ENCODE assay signal across 26 cellular contexts in genomic region chr12:26037615-26038180, GRCh38.
DNase-seq lines count a peak whose midpoint lies in the region; ATAC-seq and TF ChIP-seq lines count a peak whose summit lies in the region.
"Had no signal": no experiment of that assay in that cellular context is flagged by ENCODE, and none has a peak within 500 bp of the region (broad histone marks: within the 10 kb centered on the region; RNA-seq: fewer than 3 reads in every experiment).

No MANE protein-coding gene starts in this region.

- intact Hi-C loops in body of pancreas (cut with DNase I), result no loop called here
- intact Hi-C loops in upper lobe of right lung (cut with DNase I), result no loop called here
- intact Hi-C loops in esophagus squamous epithelium (cut with DNase I), result no loop called here

- no peaks in the 10 kb centered on the region for H3K9me3 Mint-ChIP-seq in memory B cell
- no peaks in the 10 kb centered on the region for H3K9me3 Mint-ChIP-seq in activated T-cell treated with anti-CD3 and anti-CD28 coated beads, Interleukin-2, amount 50 U/mL, for 72 hours
- H3K9me3 Mint-ChIP-seq: activated T-cell treated with anti-CD3 and anti-CD28 coated beads, Interleukin-2, amount 50 U/mL, for 4 hours; naive B cell; T-helper 1 cell treated with Interleukin-12 subunit alpha and Interleukin-12 subunit beta and Interleukin-4 antibody, amounts not matched to agents 30 μg/mL and 1 μg/mL, for 36 hours had no signal

- H3K4me1 ChIP-seq in body of pancreas (peaks cover 25% of the 10 kb centered on the region), upper lobe of right lung (peaks cover 7% of the 10 kb centered on the region), esophagus squamous epithelium (peaks cover 0 to 27% (median 3%) of the 10 kb centered on the region in 3 donors)
- H3K4me1 ChIP-seq: right lobe of liver had no signal

- no peaks in the 10 kb centered on the region for H3K36me3 Mint-ChIP-seq in memory B cell
- H3K36me3 Mint-ChIP-seq in activated T-cell treated with anti-CD3 and anti-CD28 coated beads, Interleukin-2, amount 50 U/mL, for 72 hours (ENCODE audit: insufficient read depth in 2 of 2), result no peaks in the 10 kb centered on the region
- H3K36me3 Mint-ChIP-seq: naive B cell had no signal

- H3K4me1 Mint-ChIP-seq in memory B cell, result no peaks in the 10 kb centered on the region
- H3K4me1 Mint-ChIP-seq in activated T-cell treated with anti-CD3 and anti-CD28 coated beads, Interleukin-2, amount 50 U/mL, for 72 hours (ENCODE audit: low read depth), result no peaks in the 10 kb centered on the region
- H3K4me1 Mint-ChIP-seq: naive B cell had no signal

- no peak for TF ChIP-seq CTCF in NB4 (IDR thresholded peaks at IDR 0.05; ENCODE audit: low read depth, low read length)
- no peak for TF ChIP-seq CTCF in body of pancreas (IDR thresholded peaks at IDR 0.05)
- TF ChIP-seq CTCF in upper lobe of right lung (IDR thresholded peaks at IDR 0.05), result no peak
- TF ChIP-seq CTCF in esophagus squamous epithelium (IDR thresholded peaks at IDR 0.05), result no peak

- no peaks in the 10 kb centered on the region for H3K27me3 Mint-ChIP-seq in memory B cell
- no peaks in the 10 kb centered on the region for H3K27me3 Mint-ChIP-seq in activated T-cell treated with anti-CD3 and anti-CD28 coated beads, Interleukin-2, amount 50 U/mL, for 72 hours (ENCODE audit: low read depth)

- 17 to 19% methylated on average over 2 of the region's 2 CpGs for WGBS in body of pancreas, 2 donors
- 83 to 92% methylated on average over 2 of the region's 2 CpGs for WGBS in esophagus squamous epithelium, 2 donors

- H3K4me3 ChIP-seq in NB4 (ENCODE audit: low read depth, low read length) (no peak overlapping the region), body of pancreas (no peak overlapping the region), upper lobe of right lung (no peak overlapping the region), esophagus squamous epithelium (no peak overlapping the region)
- H3K4me3 ChIP-seq: adrenal gland, right lobe of liver, SK-N-MC, thyroid gland had no signal

- DNase-seq in NB4 (ENCODE audit: low read depth) (peak; percentile 26), body of pancreas (peak in 1 of 4 donors; percentile 11), memory B cell (ENCODE audit: low spot score in 2 of 2) (no peak), upper lobe of right lung (no peak), EL (no peak), esophagus squamous epithelium (lab: John Stamatoyannopoulos, UW) (no peak)
- no peak for DNase-seq in activated T-cell treated with anti-CD3 and anti-CD28 coated beads, Interleukin-2, amount 50 U/mL, for 72 hours
- DNase-seq: activated CD4-positive, alpha-beta T cell treated with anti-CD3 and anti-CD28 coated beads for 48 hours; activated naive CD4-positive, alpha-beta T cell treated with Interleukin-2 at 50 U/mL for 16 hours; activated T-cell treated with anti-CD3 and anti-CD28 coated beads, Interleukin-2, amount 50 U/mL, for 4 hours; adrenal gland; DMS153; GF-D8; glutamatergic neuron; H7; Karpas-422; kidney glomerular epithelial cell; naive B cell; NCI-H187; NCI-H526; right lobe of liver; stimulated activated naive CD4-positive, alpha-beta T cell treated with Interleukin-2 at 50 U/mL for 16 hours; thyroid gland had no signal

- H3K27me3 ChIP-seq in body of pancreas, result no peaks in the 10 kb centered on the region
- no peaks in the 10 kb centered on the region for H3K27me3 ChIP-seq in upper lobe of right lung
- H3K27me3 ChIP-seq in esophagus squamous epithelium, result no peaks in the 10 kb centered on the region
- H3K27me3 ChIP-seq: adrenal gland, right lobe of liver, thyroid gland had no signal

- H3K27ac ChIP-seq in body of pancreas (peak overlapping the region in 3 of 4 donors; percentile 15 to 36 (median 35)), upper lobe of right lung (no peak overlapping the region), esophagus squamous epithelium (no peak overlapping the region)
- H3K27ac ChIP-seq: adrenal gland, right lobe of liver, RWPE1, SK-N-MC, thyroid gland had no signal

- H3K4me3 Mint-ChIP-seq in memory B cell, result no peak overlapping the region
- H3K4me3 Mint-ChIP-seq in activated T-cell treated with anti-CD3 and anti-CD28 coated beads, Interleukin-2, amount 50 U/mL, for 72 hours, result no peak overlapping the region
- H3K4me3 Mint-ChIP-seq: activated T-cell treated with anti-CD3 and anti-CD28 coated beads, Interleukin-2, amount 50 U/mL, for 4 hours; naive B cell; T-helper 1 cell treated with Interleukin-12 subunit alpha and Interleukin-12 subunit beta and Interleukin-4 antibody, amounts not matched to agents 30 μg/mL and 1 μg/mL, for 36 hours had no signal

- no peak for ATAC-seq in body of pancreas
- ATAC-seq in memory B cell (ENCODE audit: low read depth), result no peak
- ATAC-seq in upper lobe of right lung, result peak; percentile 24
- no peak for ATAC-seq in activated T-cell treated with anti-CD3 and anti-CD28 coated beads, Interleukin-2, amount 50 U/mL, for 72 hours (replicated peaks in 1 of 2)
- ATAC-seq: activated T-cell treated with anti-CD3 and anti-CD28 coated beads, Interleukin-2, amount 50 U/mL, for 4 hours; right lobe of liver had no signal

- H3K36me3 ChIP-seq in body of pancreas (replicated peaks in 1 of 2; ENCODE audit: insufficient read depth in 1 of 2, low read depth in 2 of 2) (no peaks in the 10 kb centered on the region), upper lobe of right lung (no peaks in the 10 kb centered on the region), esophagus squamous epithelium (no peaks in the 10 kb centered on the region)
- H3K36me3 ChIP-seq: adrenal gland, right lobe of liver, thyroid gland had no signal

- TF ChIP-seq POLR2A in NB4 (IDR thresholded peaks at IDR 0.05; ENCODE audit: extremely low read depth, insufficient read length) (no peak), body of pancreas (IDR thresholded peaks at IDR 0.05) (no peak), esophagus squamous epithelium (IDR thresholded peaks at IDR 0.05) (no peak)

- H3K27ac Mint-ChIP-seq in memory B cell, result peak overlapping the region; percentile 38
- H3K27ac Mint-ChIP-seq in activated T-cell treated with anti-CD3 and anti-CD28 coated beads, Interleukin-2, amount 50 U/mL, for 72 hours, result no peak overlapping the region
- H3K27ac Mint-ChIP-seq: naive B cell; T-helper 1 cell treated with Interleukin-12 subunit alpha and Interleukin-12 subunit beta and Interleukin-4 antibody, amounts not matched to agents 30 μg/mL and 1 μg/mL, for 36 hours had no signal

- H3K9me3 ChIP-seq in body of pancreas (no peaks in the 10 kb centered on the region), upper lobe of right lung (no peaks in the 10 kb centered on the region), esophagus squamous epithelium (no peaks in the 10 kb centered on the region)
- H3K9me3 ChIP-seq: adrenal gland, right lobe of liver, thyroid gland had no signal

Comparison
In these comparisons a context has a peak if more than half of its experiments do, and no peak if none do; other contexts are left out.
1. H3K27ac ChIP-seq: peak in body of pancreas (3 of 4); none in upper lobe of right lung (single experiment) and esophagus squamous epithelium (0 of 4).